ENCODE assay signal across 9 cellular contexts in the genomic region with DNA sequence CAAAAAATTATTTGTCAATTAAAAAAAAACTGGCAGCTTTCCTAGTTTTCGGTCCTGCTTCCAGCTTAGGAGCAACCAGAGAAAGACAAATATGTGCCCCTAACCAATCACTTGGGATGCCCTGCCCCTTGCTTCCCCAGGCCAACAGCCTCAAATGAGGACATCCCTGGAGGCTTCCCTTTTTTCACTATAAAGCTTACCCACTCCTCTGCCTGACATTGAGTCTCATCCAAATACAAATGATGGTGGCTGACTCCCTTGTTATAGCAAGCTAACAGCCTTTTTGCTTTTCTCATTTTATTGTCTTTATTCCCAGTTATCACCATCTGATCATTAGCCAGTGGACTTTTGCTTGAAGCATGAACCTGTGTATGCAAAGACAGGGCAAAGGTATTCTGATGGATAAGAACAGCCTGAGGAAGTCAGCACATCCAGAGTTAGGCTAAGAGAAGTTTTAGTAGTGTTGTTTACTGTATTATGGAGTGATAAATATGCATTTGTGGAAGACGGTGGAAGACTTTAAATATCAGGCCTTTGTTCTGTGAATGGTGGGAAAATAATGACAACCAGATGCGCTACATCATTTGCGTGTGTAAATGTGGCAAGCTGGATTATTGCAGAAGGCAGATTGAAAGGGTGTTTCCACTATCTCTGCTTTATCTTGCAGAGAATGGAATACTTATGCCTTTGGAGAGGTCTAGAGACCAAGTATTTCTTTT. TPM values are rescaled to one million over a fixed set of nuclear protein-coding genes. Genes with fewer than 3 reads are reported as not detected.
DNase-seq lines count a peak whose midpoint lies in the region; ATAC-seq, FAIRE-seq and TF ChIP-seq lines count a peak whose summit lies in the region.
"Had no signal": no experiment of that assay in that cellular context is flagged by ENCODE, and none has a peak within 500 bp of the region (broad histone marks: within the 10 kb centered on the region; RNA-seq: fewer than 3 reads in every experiment).

No MANE protein-coding gene starts in this region.

- H3K36me3 ChIP-seq in OCI-LY3 (replicated peaks; ENCODE audit: low read depth, low read length): peaks cover 5% of the 10 kb centered on the region
- no peaks in the 10 kb centered on the region for H3K36me3 ChIP-seq in small intestine (ENCODE audit: control insufficient read depth in 2 of 2, insufficient read depth in 2 of 2, low read length in 2 of 2)

- H3K4me3 ChIP-seq in OCI-LY3 (ENCODE audit: low read length) (peak overlapping the region; percentile 95), small intestine (ENCODE audit: low read depth in 1 of 2, low read length in 2 of 2) (no peak overlapping the region)

- H3K4me1 Mint-ChIP-seq in effector memory CD8-positive, alpha-beta T cell (ENCODE audit: low read depth in 2 of 2): peaks cover 29 to 37% of the 10 kb centered on the region in 2 donors

- 80 to 84% (median 81%) methylated on average over 4 of the region's 4 CpGs for WGBS in small intestine, 3 donors

- DNase-seq in SHP77 treated with DMSO at 0.1 percent for 48 hours (lab: John Stamatoyannopoulos, UW) (peak; percentile 20), SHP77 (lab: John Stamatoyannopoulos, UW) (no peak), small intestine (peak; percentile 68), NCI-H1694 (lab: John Stamatoyannopoulos, UW) (no peak), 8988T (no peak)
- no peak for DNase-seq in effector memory CD8-positive, alpha-beta T cell
- DNase-seq: NCI-H1417 treated with DMSO at 0.1 percent for 48 hours had no signal

- H3K27ac ChIP-seq in OCI-LY3 (ENCODE audit: low read length): no peak overlapping the region
- H3K27ac ChIP-seq in small intestine (ENCODE audit: low read depth in 1 of 2, low read length in 1 of 2): peak overlapping the region in 1 of 2 donors; percentile 14

- H3K9ac ChIP-seq in OCI-LY3 (ENCODE audit: low read length): no peak overlapping the region

- H4K20me1 ChIP-seq in OCI-LY3 (ENCODE audit: insufficient read depth, low read length): peaks cover 17% of the 10 kb centered on the region

- peaks cover 30% of the 10 kb centered on the region for H3K79me2 ChIP-seq in OCI-LY3 (ENCODE audit: low read length)

- H3K4me3 Mint-ChIP-seq in effector memory CD8-positive, alpha-beta T cell: peak overlapping the region; percentile 90 to 98

- ATAC-seq in effector memory CD8-positive, alpha-beta T cell (replicated peaks): no peak
- no peak for ATAC-seq in HG03108 (IDR thresholded peaks at IDR 0.05; ENCODE audit: unreplicated experiment)

- no peak overlapping the region for H2AFZ ChIP-seq in OCI-LY3 (ENCODE audit: low read depth, low read length)

- TF ChIP-seq CTCF in OCI-LY3 (IDR thresholded peaks at IDR 0.05; ENCODE audit: low read depth, low read length): no peak

- H3K9me3 ChIP-seq in OCI-LY3 (ENCODE audit: insufficient read depth, low read length) (peaks cover 9% of the 10 kb centered on the region), small intestine (ENCODE audit: control insufficient read depth, low read depth) (no peaks in the 10 kb centered on the region)

- no peaks in the 10 kb centered on the region for H3K27me3 ChIP-seq in OCI-LY3 (ENCODE audit: low read depth, low read length)
- no peaks in the 10 kb centered on the region for H3K27me3 ChIP-seq in small intestine (ENCODE audit: control insufficient read depth in 2 of 2, insufficient read depth in 2 of 2, low read length in 2 of 2)

- H3K4me2 ChIP-seq in OCI-LY3 (ENCODE audit: low read length): peak overlapping the region; percentile 93

- FAIRE-seq in small intestine (lab: Jason Lieb, UNC): no peak

- no peak overlapping the region for H3K27ac Mint-ChIP-seq in effector memory CD8-positive, alpha-beta T cell

- H3K36me3 Mint-ChIP-seq in effector memory CD8-positive, alpha-beta T cell (ENCODE audit: insufficient read depth): peaks cover 8% of the 10 kb centered on the region

- H3K4me1 ChIP-seq in OCI-LY3 (ENCODE audit: low read length) (peaks cover 38% of the 10 kb centered on the region), small intestine (ENCODE audit: control insufficient read depth in 2 of 2, insufficient read depth in 1 of 2, low read depth in 1 of 2, low read length in 1 of 2) (peaks cover 0 to 8% of the 10 kb centered on the region in 2 donors)

- H3K9me3 Mint-ChIP-seq in effector memory CD8-positive, alpha-beta T cell: no peaks in the 10 kb centered on the region

- H3K27me3 Mint-ChIP-seq in effector memory CD8-positive, alpha-beta T cell: no peaks in the 10 kb centered on the region

RNA-seq across cellular contexts. Expression of gene CCM2, which starts 1.7 kb away (rescaled TPM):
- polyA plus RNA-seq in small intestine: 10 to 100 TPM; 23.5 to 32.3 (median 25.9) TPM

RNA-seq across cellular contexts. Expression of gene MYO1G, which starts 19.5 kb away (rescaled TPM):
- polyA plus RNA-seq in small intestine: 1 to 10 TPM; 1.3 to 4.1 (median 2.1) TPM

Comparison
In these comparisons a context has a peak if more than half of its experiments do, and no peak if none do; other contexts are left out.
1. DNase-seq: peak in SHP77 treated with DMSO at 0.1 percent for 48 hours (single experiment) and small intestine (single experiment); none in SHP77 (0 of 2), effector memory CD8-positive, alpha-beta T cell (0 of 3), NCI-H1694 (single experiment) and 8988T (single experiment).